22 cellular contexts compared by ENCODE assay signal in genomic region chr12:69417741-69418167, GRCh38.
"Had no signal": no experiment of that assay in that cellular context is flagged by ENCODE, and none has a peak within 500 bp of the region (broad histone marks: within the 10 kb centered on the region; RNA-seq: fewer than 3 reads in every experiment).

No MANE protein-coding gene starts in this region.

- H3K27me3 ChIP-seq: heart left ventricle, testis, tibial nerve, upper lobe of right lung, vagina had no signal

- DNase-seq: effector memory CD4-positive, alpha-beta T cell; heart left ventricle; left ventricle myocardium superior; mesendoderm; naive thymus-derived CD4-positive, alpha-beta T cell; nephron progenitor cell; psoas muscle; retina; stimulated activated CD4-positive, alpha-beta T cell treated with anti-CD3 and anti-CD28 coated beads, Interleukin-2, amount 100 ng/mL, for 24 hours; stimulated activated CD4-positive, alpha-beta T cell treated with anti-CD3 and anti-CD28 coated beads, Interleukin-4, amount 100 ng/mL, for 4 hours; stimulated activated naive B cell treated with anti-CD40 and anti-IgM and Interleukin-4, amounts not matched to agents 10 μg/mL and 1 μg/mL and 100 μg/mL, for 72 hours; stimulated activated naive CD8-positive, alpha-beta T cell treated with anti-CD3 and anti-CD28 coated beads, Interleukin-15, amount 100 ng/mL, for 72 hours; testis; upper lobe of right lung had no signal

- FAIRE-seq: endometrium, frontal cortex, keratinocyte had no signal

- H3K4me3 ChIP-seq: heart left ventricle, psoas muscle, testis, tibial nerve, upper lobe of right lung, vagina had no signal

- H3K36me3 ChIP-seq: heart left ventricle, tibial nerve, upper lobe of right lung, vagina had no signal

- H2AFZ ChIP-seq: parathyroid adenoma had no signal

- H3K9me3 ChIP-seq: heart left ventricle, psoas muscle, testis, tibial nerve, upper lobe of right lung, vagina had no signal

- H3K27ac ChIP-seq: heart left ventricle, parathyroid adenoma, psoas muscle, testis, tibial nerve, upper lobe of right lung, vagina had no signal

- ATAC-seq: esophagus mucosa; heart left ventricle; left ventricle myocardium superior; naive thymus-derived CD4-positive, alpha-beta T cell; psoas muscle; sciatic nerve; stimulated activated naive B cell treated with anti-CD40 and anti-IgM and Interleukin-4, amounts not matched to agents 10 μg/mL and 1 μg/mL and 100 μg/mL, for 72 hours; stimulated activated naive CD8-positive, alpha-beta T cell treated with anti-CD3 and anti-CD28 coated beads, Interleukin-15, amount 100 ng/mL, for 72 hours; upper lobe of right lung had no signal

- H3K79me2 ChIP-seq: parathyroid adenoma had no signal

- H3K9ac ChIP-seq: parathyroid adenoma had no signal

- H3K4me1 ChIP-seq: testis had no signal
